17 cellular contexts compared by ENCODE assay signal in the genomic region with DNA sequence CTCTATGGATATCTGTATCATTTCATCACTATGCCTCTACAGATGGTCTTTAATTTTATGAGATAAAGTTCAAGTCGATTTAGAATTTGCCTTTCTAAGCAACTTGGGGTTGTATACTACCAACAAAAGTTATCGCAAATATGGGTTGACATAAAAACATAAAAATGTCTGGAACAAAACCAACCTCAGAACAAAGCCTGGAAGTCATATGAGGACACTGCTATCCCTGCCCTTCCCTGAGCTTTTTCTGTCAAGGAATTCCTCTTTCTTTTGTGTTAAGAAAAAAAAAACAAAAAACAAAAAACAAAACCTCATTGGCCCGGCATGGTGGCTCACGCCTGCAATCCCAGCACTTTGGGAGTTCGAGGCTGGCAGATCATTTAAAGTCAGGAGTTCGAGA.
DNase-seq lines count a peak whose midpoint lies in the region; ATAC-seq and TF ChIP-seq lines count a peak whose summit lies in the region.
"Had no signal": no experiment of that assay in that cellular context is flagged by ENCODE, and none has a peak within 500 bp of the region (broad histone marks: within the 10 kb centered on the region; RNA-seq: fewer than 3 reads in every experiment).

No MANE protein-coding gene starts in this region.

- H3T11ph ChIP-seq in H9 (ENCODE audit: low read length): no peak overlapping the region

- no peaks in the 10 kb centered on the region; a peak in 1 of 5 replicates for H3K9me3 Mint-ChIP-seq in H9
- H3K9me3 Mint-ChIP-seq: HFFc6 had no signal

- no peak overlapping the region for H3K14ac ChIP-seq in H9 (ENCODE audit: insufficient read depth, low read length)

- DNase-seq in left ventricle myocardium inferior (no peak), Right ventricle myocardium superior (no peak), T-helper 17 cell (no peak), lung microvascular endothelial cell (ENCODE audit: low read depth in 2 of 2) (peak; percentile 21 to 25), cerebellum (ENCODE audit: low spot score) (no peak), H9 (no peak)
- DNase-seq: 8988T; Calu3; CD8-positive, alpha-beta T cell; DMS79 treated with DMSO at 0.1 percent for 48 hours; GF-D8; HFFc6 had no signal

- no peak overlapping the region for H4K5ac ChIP-seq in H9 (ENCODE audit: insufficient read length, low read depth, low read length)

- H4K91ac ChIP-seq in H9 (ENCODE audit: insufficient read length, low read depth, low read length): no peak overlapping the region

- peaks cover 3% of the 10 kb centered on the region for H3K36me3 ChIP-seq in left ventricle myocardium inferior

- H3K4me1 Mint-ChIP-seq in T-helper 17 cell (peaks cover 3% of the 10 kb centered on the region), H9 (no peaks in the 10 kb centered on the region; a peak in 1 of 4 replicates)
- H3K4me1 Mint-ChIP-seq: B cell had no signal

- no peak overlapping the region for H3K18ac ChIP-seq in H9 (ENCODE audit: insufficient read length, low read depth, low read length)

- intact Hi-C loops in left ventricle myocardium inferior (cut with micrococcal nuclease): no loop called here
- intact Hi-C loops in Right ventricle myocardium superior (cut with DNase I): no loop called here

- H4K8ac ChIP-seq in H9 (replicated peaks; ENCODE audit: insufficient read length, low read depth, low read length): no peak overlapping the region

- H3K27ac ChIP-seq in left ventricle myocardium inferior (replicated peaks): peak overlapping the region; percentile 58
- no peak overlapping the region for H3K27ac ChIP-seq in H9 (ENCODE audit: insufficient read length, low read depth, low read length)
- H3K27ac ChIP-seq: BLaER1 treated with 17β-estradiol and CSF1 and Interleukin-3, amounts not matched to agents 10 nM and 100 nM had no signal

- H3K4ac ChIP-seq in H9 (ENCODE audit: low read depth, low read length): no peak overlapping the region

- no peaks in the 10 kb centered on the region for H3K23me2 ChIP-seq in H9 (ENCODE audit: insufficient read length, low read depth, low read length, poor library complexity, severe bottlenecking)

- H2BK20ac ChIP-seq in H9 (ENCODE audit: low read depth, low read length, poor library complexity, severe bottlenecking): no peak overlapping the region

- H3K79me1 ChIP-seq in H9 (ENCODE audit: insufficient read depth, low read depth, low read length, poor library complexity, severe bottlenecking): no peaks in the 10 kb centered on the region

- H3K27ac Mint-ChIP-seq in T-helper 17 cell: peak overlapping the region; percentile 41
- H3K27ac Mint-ChIP-seq in H9: no peak overlapping the region
- H3K27ac Mint-ChIP-seq: B cell; CD8-positive, alpha-beta T cell; GM23338; HFFc6 had no signal

- H3K4me3 ChIP-seq in left ventricle myocardium inferior: no peak overlapping the region
- H3K4me3 ChIP-seq: BLaER1 treated with 17β-estradiol and CSF1 and Interleukin-3, amounts not matched to agents 10 nM and 100 nM; GM23338 had no signal

- TF ChIP-seq CTCF in left ventricle myocardium inferior (IDR thresholded peaks at IDR 0.05; ENCODE audit: borderline replicate concordance): no peak
- TF ChIP-seq CTCF in H9 (conservative IDR thresholded peaks at IDR 0.05): no peak

- H3K4me2 ChIP-seq in H9 (ENCODE audit: insufficient read depth, insufficient read length, low read length): no peak overlapping the region
- H3K4me2 ChIP-seq: BLaER1 treated with 17β-estradiol and CSF1 and Interleukin-3, amounts not matched to agents 10 nM and 100 nM; GM23338 had no signal

- H3K23ac ChIP-seq in H9 (ENCODE audit: insufficient read length, low read depth, low read length): no peak overlapping the region

- H3K9me3 ChIP-seq in left ventricle myocardium inferior (replicated peaks) (no peaks in the 10 kb centered on the region), T-helper 17 cell (ENCODE audit: control insufficient read depth, low read length, poor library complexity, severe bottlenecking) (no peaks in the 10 kb centered on the region), H9 (ENCODE audit: control insufficient read depth, low read depth, low read length) (no peaks in the 10 kb centered on the region)

- H2BK5ac ChIP-seq in H9 (ENCODE audit: insufficient read length, low read length): no peak overlapping the region

- H3K27me3 ChIP-seq in left ventricle myocardium inferior (ENCODE audit: low read depth): no peaks in the 10 kb centered on the region
- H3K27me3 ChIP-seq in H9 (ENCODE audit: insufficient read depth, low read length): no peaks in the 10 kb centered on the region
- H3K27me3 ChIP-seq: BLaER1 treated with 17β-estradiol and CSF1 and Interleukin-3, amounts not matched to agents 10 nM and 100 nM had no signal

- ATAC-seq in Right ventricle myocardium superior (ENCODE audit: poor library complexity) (no peak), T-helper 17 cell (no peak), HG03175 (IDR thresholded peaks at IDR 0.05; ENCODE audit: unreplicated experiment) (no peak)
- ATAC-seq: CD8-positive, alpha-beta T cell; GM23338; HCT116 had no signal

- H2AK5ac ChIP-seq in H9 (ENCODE audit: insufficient read length, low read length): no peak overlapping the region

- no peak overlapping the region for H3K56ac ChIP-seq in H9 (ENCODE audit: insufficient read length, low read depth, low read length)

- H2BK12ac ChIP-seq in H9 (ENCODE audit: insufficient read length, low read depth, low read length): no peak overlapping the region

- WGBS in H9 (ENCODE audit: extremely low coverage, insufficient read length, low lambda C conversion rate): no CpG with 5 or more reads among the region's 6 CpGs

- H3K27me3 Mint-ChIP-seq in T-helper 17 cell: no peaks in the 10 kb centered on the region
- no peaks in the 10 kb centered on the region for H3K27me3 Mint-ChIP-seq in H9 (ENCODE audit: low read depth)
- H3K27me3 Mint-ChIP-seq: B cell had no signal

- no peaks in the 10 kb centered on the region for H4K20me1 ChIP-seq in H9 (ENCODE audit: control insufficient read depth, insufficient read depth, insufficient read length)
- H4K20me1 ChIP-seq: BLaER1 treated with 17β-estradiol and CSF1 and Interleukin-3, amounts not matched to agents 10 nM and 100 nM had no signal

- H3K36me3 Mint-ChIP-seq in T-helper 17 cell (ENCODE audit: low read depth) (peaks cover 3% of the 10 kb centered on the region), H9 (ENCODE audit: insufficient read depth in 1 of 3, low read depth in 3 of 3) (peaks cover 0 to 3% (median 0%) of the 10 kb centered on the region in 3 experiments; a peak in 1 of 7 replicates)

- no peak overlapping the region for H2AFZ ChIP-seq in H9 (ENCODE audit: low read length)
- H2AFZ ChIP-seq: GM23338 had no signal

- H2BK15ac ChIP-seq in H9 (ENCODE audit: low read depth, low read length): no peak overlapping the region

- H2BK120ac ChIP-seq in H9 (ENCODE audit: low read depth, low read length, poor library complexity, severe bottlenecking): no peak overlapping the region

- no peak overlapping the region for H3K4me3 Mint-ChIP-seq in T-helper 17 cell
- H3K4me3 Mint-ChIP-seq in H9: no peak overlapping the region
- H3K4me3 Mint-ChIP-seq: B cell; CD8-positive, alpha-beta T cell; GM23338; HFFc6 had no signal

- H3K79me2 ChIP-seq in H9 (ENCODE audit: insufficient read depth, low read length): no peaks in the 10 kb centered on the region

- peaks cover 5% of the 10 kb centered on the region for H3K4me1 ChIP-seq in left ventricle myocardium inferior
- H3K4me1 ChIP-seq in H9 (ENCODE audit: insufficient read depth, low read length): no peaks in the 10 kb centered on the region
- H3K4me1 ChIP-seq: BLaER1 treated with 17β-estradiol and CSF1 and Interleukin-3, amounts not matched to agents 10 nM and 100 nM had no signal

- no peak overlapping the region for H3K9ac ChIP-seq in H9 (ENCODE audit: extremely low read depth, insufficient read length, low read length)
- H3K9ac ChIP-seq: BLaER1 treated with 17β-estradiol and CSF1 and Interleukin-3, amounts not matched to agents 10 nM and 100 nM had no signal

Comparison
In these comparisons a context has a peak if more than half of its experiments do, and no peak if none do; other contexts are left out.
1. DNase-seq: peak in lung microvascular endothelial cell (2 of 2); none in left ventricle myocardium inferior (single experiment), Right ventricle myocardium superior (single experiment), T-helper 17 cell (0 of 3), cerebellum (single experiment) and H9 (single experiment).